12 cellular contexts compared by ENCODE assay signal in the genomic region with DNA sequence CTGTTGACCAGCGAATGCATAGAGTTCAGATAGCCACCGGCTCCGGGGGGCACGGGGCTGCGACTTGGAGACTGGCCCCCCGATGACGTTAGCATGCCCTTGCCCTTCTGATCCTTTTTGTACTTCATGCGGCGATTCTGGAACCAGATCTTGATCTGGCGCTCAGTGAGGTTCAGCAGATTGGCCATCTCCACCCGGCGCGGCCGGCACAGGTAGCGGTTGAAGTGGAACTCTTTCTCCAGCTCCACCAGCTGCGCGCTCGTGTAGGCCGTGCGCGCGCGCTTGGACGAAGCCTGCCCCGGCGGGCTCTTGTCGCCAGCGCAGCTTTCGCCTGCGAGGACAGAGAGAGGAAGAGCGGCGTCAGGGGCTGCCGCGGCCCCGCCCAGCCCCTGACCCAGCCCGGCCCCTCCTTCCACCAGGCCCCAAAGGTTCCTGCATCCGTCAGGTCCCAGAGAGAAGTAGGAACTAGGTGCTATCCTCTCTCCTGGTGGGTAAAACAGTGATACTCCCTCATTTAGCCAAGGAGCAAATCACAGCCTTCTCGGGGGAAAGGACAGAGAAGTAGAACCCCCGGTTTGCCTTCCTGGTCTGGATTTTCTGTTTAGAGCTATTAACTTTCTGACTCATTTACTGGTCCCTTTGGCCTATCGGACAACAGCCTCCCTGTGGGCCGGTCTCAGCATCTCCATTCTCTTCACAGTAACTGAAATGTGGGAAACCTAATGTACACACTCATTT. TPM values are rescaled to one million over a fixed set of nuclear protein-coding genes. Genes with fewer than 3 reads are reported as not detected.
DNase-seq lines count a peak whose midpoint lies in the region; ATAC-seq and TF ChIP-seq lines count a peak whose summit lies in the region.
"Had no signal": no experiment of that assay in that cellular context is flagged by ENCODE, and none has a peak within 500 bp of the region (broad histone marks: within the 10 kb centered on the region; RNA-seq: fewer than 3 reads in every experiment).

No MANE protein-coding gene starts in this region.

- peaks cover 18% of the 10 kb centered on the region for H3K27me3 ChIP-seq in thymus (ENCODE audit: control insufficient read depth, insufficient read depth)

- no peaks in the 10 kb centered on the region for H3K9me3 ChIP-seq in mesodermal cell (ENCODE audit: control insufficient read depth, low read length)
- no peaks in the 10 kb centered on the region for H3K9me3 ChIP-seq in thymus (ENCODE audit: control insufficient read depth)

- peaks cover 24% of the 10 kb centered on the region for H3K9me3 Mint-ChIP-seq in glutamatergic neuron (ENCODE audit: unreplicated experiment)
- H3K9me3 Mint-ChIP-seq in activated naive CD4-positive, alpha-beta T cell treated with anti-CD3 and anti-CD28 coated beads, Interleukin-2, amount 10 ng/mL, durations not matched to agents 7 days and 5 days = no peaks in the 10 kb centered on the region

- H3K36me3 ChIP-seq in mesodermal cell (ENCODE audit: control insufficient read depth, insufficient read depth, low read length) (no peaks in the 10 kb centered on the region), thymus (ENCODE audit: control insufficient read depth, insufficient read depth) (no peaks in the 10 kb centered on the region)

- H3K4me1 ChIP-seq in mesodermal cell (ENCODE audit: control insufficient read depth, insufficient read depth, low read length, poor library complexity, severe bottlenecking) (peaks cover 15% of the 10 kb centered on the region), thymus (ENCODE audit: control insufficient read depth, insufficient read depth, low read length) (no peaks in the 10 kb centered on the region)

- CTCF ChIA-PET in activated naive CD4-positive, alpha-beta T cell treated with anti-CD3 and anti-CD28 coated beads, Interleukin-2, amount 10 ng/mL, durations not matched to agents 7 days and 5 days (lab: Charles Lee) = no interaction called here

- H3K4me3 ChIP-seq in WI38 (ENCODE audit: low read depth, low read length) (peak overlapping the region; percentile 59), mesodermal cell (ENCODE audit: extremely low read depth, insufficient read depth, low read length, poor library complexity, severe bottlenecking) (peak overlapping the region; percentile 7), thymus (ENCODE audit: low read length) (no peak overlapping the region)
- H3K4me3 ChIP-seq: SK-N-MC had no signal

- H3K36me3 Mint-ChIP-seq in glutamatergic neuron (ENCODE audit: unreplicated experiment) = no peaks in the 10 kb centered on the region
- H3K36me3 Mint-ChIP-seq in activated naive CD4-positive, alpha-beta T cell treated with anti-CD3 and anti-CD28 coated beads, Interleukin-2, amount 10 ng/mL, durations not matched to agents 7 days and 5 days = no peaks in the 10 kb centered on the region

- H3K4me1 Mint-ChIP-seq in glutamatergic neuron (ENCODE audit: low read depth, unreplicated experiment) = peaks cover 9% of the 10 kb centered on the region
- H3K4me1 Mint-ChIP-seq in activated naive CD4-positive, alpha-beta T cell treated with anti-CD3 and anti-CD28 coated beads, Interleukin-2, amount 10 ng/mL, durations not matched to agents 7 days and 5 days = no peaks in the 10 kb centered on the region

- peak overlapping the region; percentile 37 for H3K27ac ChIP-seq in mesodermal cell (ENCODE audit: low read depth, low read length, severe bottlenecking)
- peak overlapping the region; percentile 86 for H3K27ac ChIP-seq in thymus (ENCODE audit: low read depth)
- H3K27ac ChIP-seq: SK-N-MC had no signal

- no peak for TF ChIP-seq CTCF in WI38 (IDR thresholded peaks at IDR 0.05; ENCODE audit: low read depth, low read length)
- no peak for TF ChIP-seq CTCF in glutamatergic neuron (IDR thresholded peaks at IDR 0.05; ENCODE audit: partially characterized antibody, unreplicated experiment)

- H3K27ac Mint-ChIP-seq in glutamatergic neuron (ENCODE audit: unreplicated experiment) = no peak overlapping the region
- H3K27ac Mint-ChIP-seq in activated naive CD4-positive, alpha-beta T cell treated with anti-CD3 and anti-CD28 coated beads, Interleukin-2, amount 10 ng/mL, durations not matched to agents 7 days and 5 days = no peak overlapping the region

- no peak for ATAC-seq in HG02884 (IDR thresholded peaks at IDR 0.05; ENCODE audit: unreplicated experiment)

- DNase-seq in glutamatergic neuron (peak; percentile 50), GDM1 (lab: John Stamatoyannopoulos, UW) (no peak), NCI-H1694 treated with DMSO at 0.1 percent for 48 hours (lab: John Stamatoyannopoulos, UW) (no peak)
- DNase-seq in activated naive CD4-positive, alpha-beta T cell treated with anti-CD3 and anti-CD28 coated beads, Interleukin-2, amount 10 ng/mL, durations not matched to agents 7 days and 5 days = no peak
- DNase-seq: stimulated activated CD4-positive, alpha-beta T cell treated with anti-CD3 and anti-CD28 coated beads, Interleukin-4, amount 100 ng/mL, for 4 hours had no signal

- 1 to 4% methylated on average over 26 to 36 of the region's 41 CpGs for WGBS in mesodermal cell (ENCODE audit: insufficient coverage in 2 of 2), 2 experiments
- WGBS in thymus = 94% methylated on average over 41 of the region's 41 CpGs

- peak overlapping the region; percentile 77 for H3K4me3 Mint-ChIP-seq in glutamatergic neuron (ENCODE audit: unreplicated experiment)
- no peak overlapping the region for H3K4me3 Mint-ChIP-seq in activated naive CD4-positive, alpha-beta T cell treated with anti-CD3 and anti-CD28 coated beads, Interleukin-2, amount 10 ng/mL, durations not matched to agents 7 days and 5 days

- peaks cover 57% of the 10 kb centered on the region for H3K27me3 Mint-ChIP-seq in glutamatergic neuron (ENCODE audit: unreplicated experiment)
- H3K27me3 Mint-ChIP-seq in activated naive CD4-positive, alpha-beta T cell treated with anti-CD3 and anti-CD28 coated beads, Interleukin-2, amount 10 ng/mL, durations not matched to agents 7 days and 5 days = peaks cover 37% of the 10 kb centered on the region

RNA-seq across cellular contexts. Expression of a gene that starts 6.1 kb away (rescaled TPM):
- not detected for total RNA-seq in glutamatergic neuron (ENCODE audit: unreplicated experiment)
- 4.3 TPM for polyA plus RNA-seq in mesodermal cell (2013, experiment 1 of 2)
- 3.0 TPM for polyA plus RNA-seq in mesodermal cell (2013, experiment 2 of 2)
- 3.9 TPM for polyA plus RNA-seq in thymus
- total RNA-seq: activated CD8-positive, alpha-beta memory T cell treated with anti-CD3 and anti-CD28 coated beads for 36 hours; cerebellum had no signal

RNA-seq across cellular contexts. Expression of a gene that starts 12.8 kb away (rescaled TPM):
- total RNA-seq in glutamatergic neuron (ENCODE audit: unreplicated experiment) = not detected
- 7.3 TPM for polyA plus RNA-seq in mesodermal cell (2013, experiment 1 of 2)
- 8.7 TPM for polyA plus RNA-seq in mesodermal cell (2013, experiment 2 of 2)
- 0.71 TPM for polyA plus RNA-seq in thymus
- total RNA-seq: cerebellum had no signal

RNA-seq across cellular contexts. Expression of a gene that starts 22.0 kb away (rescaled TPM):
- total RNA-seq in glutamatergic neuron (ENCODE audit: unreplicated experiment) = not detected
- 2.1 TPM for polyA plus RNA-seq in mesodermal cell (2013, experiment 1 of 2)
- polyA plus RNA-seq in mesodermal cell (2013, experiment 2 of 2) = 2.3 TPM
- 3.0 TPM for polyA plus RNA-seq in thymus
- total RNA-seq: cerebellum had no signal

RNA-seq across cellular contexts. Expression of a gene that starts 34.9 kb away (rescaled TPM):
- not detected for total RNA-seq in glutamatergic neuron (ENCODE audit: unreplicated experiment)
- 5.5 TPM for polyA plus RNA-seq in mesodermal cell (2013, experiment 1 of 2)
- polyA plus RNA-seq in mesodermal cell (2013, experiment 2 of 2) = 4.9 TPM
- 0.43 TPM for polyA plus RNA-seq in thymus
- total RNA-seq: activated CD8-positive, alpha-beta memory T cell treated with anti-CD3 and anti-CD28 coated beads for 36 hours; cerebellum had no signal

RNA-seq across cellular contexts. Expression of a gene that starts 39.0 kb away (rescaled TPM):
- not detected for total RNA-seq in glutamatergic neuron (ENCODE audit: unreplicated experiment)
- polyA plus RNA-seq in mesodermal cell (2013, experiment 1 of 2) = 4.2 TPM
- 2.2 TPM for polyA plus RNA-seq in mesodermal cell (2013, experiment 2 of 2)
- polyA plus RNA-seq in thymus = 0.09 TPM
- total RNA-seq: activated CD8-positive, alpha-beta memory T cell treated with anti-CD3 and anti-CD28 coated beads for 36 hours; cerebellum had no signal
